ENCODE assay signal across 1 cellular context in genomic region chr6:35388023-35388422, GRCh38.
TF ChIP-seq lines count a peak whose summit lies in the region.

No MANE protein-coding gene starts in this region.

TF ChIP-seq in HEK293, 187 proteins besides CTCF, POLR2A, EP300 and RAD21 (continued from another document):
- TF ChIP-seq AEBP2 (tag by site-specific recombination; IDR thresholded peaks at IDR 0.05; ENCODE audit: borderline replicate concordance), result no peak
- no peak for TF ChIP-seq ZNF549 (tag by site-specific recombination; IDR thresholded peaks at IDR 0.05)
- no peak for TF ChIP-seq MEIS1 (CRISPR knock-in tag; IDR thresholded peaks at IDR 0.05; ENCODE audit: borderline replicate concordance)
- TF ChIP-seq EGR2 (tag by site-specific recombination; IDR thresholded peaks at IDR 0.05; ENCODE audit: low read depth), result peak; percentile 42; the same call in 1 of the 2 replicates
- TF ChIP-seq BCL11B (tag by site-specific recombination; IDR thresholded peaks at IDR 0.05; ENCODE audit: low read depth), result no peak
- TF ChIP-seq ZNF23 (tag by site-specific recombination; IDR thresholded peaks at IDR 0.05; ENCODE audit: borderline replicate concordance), result no peak
- TF ChIP-seq ZNF184 (tag by site-specific recombination; IDR thresholded peaks at IDR 0.05), result no peak
- TF ChIP-seq YY1 (tag by site-specific recombination; IDR thresholded peaks at IDR 0.05), result no peak
